23 cellular contexts compared by ENCODE assay signal in the genomic region with DNA sequence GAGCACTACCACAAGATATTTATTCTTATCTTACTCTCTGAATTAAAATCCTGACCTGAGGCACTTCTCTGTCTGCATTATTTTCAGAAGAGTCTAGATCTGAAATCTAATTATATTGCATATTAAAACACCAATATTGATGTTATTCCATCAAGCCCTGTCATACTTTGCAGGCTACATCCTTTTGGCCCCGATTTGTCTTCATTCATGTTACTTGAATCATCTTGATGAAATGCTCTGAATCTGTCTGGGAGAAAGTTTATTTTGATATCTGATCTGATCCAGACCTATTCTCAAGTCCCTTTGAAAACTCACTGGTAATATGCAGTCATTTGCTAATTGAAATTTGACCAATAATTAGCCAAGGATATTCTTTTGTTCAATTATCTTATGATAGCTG.
"Had no signal": no experiment of that assay in that cellular context is flagged by ENCODE, and none has a peak within 500 bp of the region (broad histone marks: within the 10 kb centered on the region; RNA-seq: fewer than 3 reads in every experiment).

No MANE protein-coding gene starts in this region.

- H3K36me3 Mint-ChIP-seq: immature natural killer cell had no signal

- ATAC-seq: activated T-cell treated with anti-CD3 and anti-CD28 coated beads, Interleukin-2, amount 50 U/mL, for 72 hours; heart right ventricle; left cardiac atrium; naive thymus-derived CD8-positive, alpha-beta T cell had no signal

- H3K27me3 ChIP-seq: ascending aorta, cardiac muscle cell, right atrium auricular region, stomach, vagina had no signal

- H3K4me1 Mint-ChIP-seq: immature natural killer cell; naive thymus-derived CD8-positive, alpha-beta T cell had no signal

- DNase-seq: activated CD4-positive, alpha-beta T cell treated with anti-CD3 and anti-CD28 coated beads, Interleukin-2, amount 50 U/mL, for 4 hours; activated effector memory CD4-positive, alpha-beta T cell treated with anti-CD3 and anti-CD28 coated beads, Interleukin-2, amount 50 U/mL, for 16 hours; activated naive CD4-positive, alpha-beta T cell treated with anti-CD3 and anti-CD28 coated beads, Interleukin-2, amount 50 U/mL, for 16 hours; activated T-cell treated with anti-CD3 and anti-CD28 coated beads, Interleukin-2, amount 50 U/mL, for 72 hours; heart right ventricle; immature natural killer cell; left cardiac atrium; mesendoderm; naive thymus-derived CD8-positive, alpha-beta T cell; stimulated activated CD4-positive, alpha-beta T cell treated with anti-CD3 and anti-CD28 coated beads, Interleukin-4, amount 100 ng/mL, for 1 hour; stomach; trophoblast cell had no signal

- FAIRE-seq: colon, TTC549 had no signal

- H3K27ac Mint-ChIP-seq: activated T-cell treated with anti-CD3 and anti-CD28 coated beads, Interleukin-2, amount 50 U/mL, for 72 hours; endodermal cell; immature natural killer cell; naive thymus-derived CD8-positive, alpha-beta T cell; T-helper 2 cell treated with Interferon-gamma antibody and Interleukin-4, amounts not matched to agents 5 μg/mL and 100 μg/mL, for 36 hours had no signal

- H3K9me3 Mint-ChIP-seq: endodermal cell; naive thymus-derived CD8-positive, alpha-beta T cell; T-helper 2 cell treated with Interferon-gamma antibody and Interleukin-4, amounts not matched to agents 5 μg/mL and 100 μg/mL, for 36 hours had no signal

- H3K4me3 Mint-ChIP-seq: activated T-cell treated with anti-CD3 and anti-CD28 coated beads, Interleukin-2, amount 50 U/mL, for 72 hours; endodermal cell; immature natural killer cell; naive thymus-derived CD8-positive, alpha-beta T cell; T-helper 2 cell treated with Interferon-gamma antibody and Interleukin-4, amounts not matched to agents 5 μg/mL and 100 μg/mL, for 36 hours had no signal

- H3K36me3 ChIP-seq: ascending aorta, cardiac muscle cell, heart right ventricle, prostate gland, right atrium auricular region, stomach, vagina had no signal

- H3K4me3 ChIP-seq: ascending aorta, cardiac muscle cell, heart right ventricle, prostate gland, right atrium auricular region, smooth muscle cell, stomach, vagina had no signal

- H3K4me1 ChIP-seq: ascending aorta, prostate gland, stomach, vagina had no signal

- H3K9me3 ChIP-seq: ascending aorta, prostate gland, right atrium auricular region, stomach, vagina had no signal

- H3K4me2 ChIP-seq: smooth muscle cell had no signal

- H3K27ac ChIP-seq: ascending aorta, cardiac muscle cell, epithelial cell of prostate, heart right ventricle, prostate gland, stomach, vagina had no signal
